Comparison of ENCODE assay signal across 16 cellular contexts in genomic region chr2:222912776-222913175, GRCh38. TPM values are rescaled to one million over a fixed set of nuclear protein-coding genes. Genes with fewer than 3 reads are reported as not detected.
DNase-seq lines count a peak whose midpoint lies in the region; ATAC-seq and TF ChIP-seq lines count a peak whose summit lies in the region.
"Had no signal": no experiment of that assay in that cellular context is flagged by ENCODE, and none has a peak within 500 bp of the region (broad histone marks: within the 10 kb centered on the region; RNA-seq: fewer than 3 reads in every experiment).

No MANE protein-coding gene starts in this region.

- no peak for ATAC-seq in stimulated activated naive CD8-positive, alpha-beta T cell treated with anti-CD3 and anti-CD28 coated beads, Interleukin-15, amount 100 ng/mL, for 72 hours
- ATAC-seq in stimulated activated naive CD8-positive, alpha-beta T cell treated with anti-CD3 and anti-CD28 coated beads, Interleukin-15, Interleukin-2, amounts not matched to agents 100 U/mL and 50 U/mL, for 24 hours: no peak

- peak overlapping the region; percentile 11 for H3K27ac ChIP-seq in KOPT-K1 (ENCODE audit: low read depth, low read length, poor library complexity, severe bottlenecking)
- peak overlapping the region; percentile 0 for H3K27ac ChIP-seq in thymus (ENCODE audit: low read depth)
- H3K27ac ChIP-seq: tibial nerve had no signal

- peaks cover 19% of the 10 kb centered on the region for H3K4me1 ChIP-seq in thymus (ENCODE audit: control insufficient read depth, insufficient read depth, low read length)

- H3K36me3 Mint-ChIP-seq in glutamatergic neuron (ENCODE audit: unreplicated experiment): no peaks in the 10 kb centered on the region

- no peaks in the 10 kb centered on the region for H3K27me3 ChIP-seq in thymus (ENCODE audit: control insufficient read depth, insufficient read depth)
- H3K27me3 ChIP-seq: esophagus muscularis mucosa, heart left ventricle, tibial nerve had no signal

- H3K9me3 Mint-ChIP-seq in stimulated activated naive CD8-positive, alpha-beta T cell treated with anti-CD3 and anti-CD28 coated beads, Interleukin-15, amount 100 ng/mL, for 72 hours: no peaks in the 10 kb centered on the region
- H3K9me3 Mint-ChIP-seq in glutamatergic neuron (ENCODE audit: unreplicated experiment): peaks cover 1% of the 10 kb centered on the region
- H3K9me3 Mint-ChIP-seq: activated T-helper 1 cell treated with anti-CD3 and anti-CD28 coated beads, Interleukin-12 subunit alpha, Interleukin-12 subunit beta, Interleukin-2, Interleukin-4 antibody, amounts not matched to agents 30 ng/mL and 10 ng/mL and 1 ng/mL, durations not matched to agents 14 hours and 24 hours and 36 hours had no signal

- peaks cover 27% of the 10 kb centered on the region for H3K4me1 Mint-ChIP-seq in stimulated activated naive CD8-positive, alpha-beta T cell treated with anti-CD3 and anti-CD28 coated beads, Interleukin-15, amount 100 ng/mL, for 72 hours
- H3K4me1 Mint-ChIP-seq in glutamatergic neuron (ENCODE audit: low read depth, unreplicated experiment): peaks cover 12% of the 10 kb centered on the region

- no peak overlapping the region for H3K4me3 ChIP-seq in thymus (ENCODE audit: low read length)
- H3K4me3 ChIP-seq: esophagus muscularis mucosa, heart left ventricle, mucosa of descending colon, tibial nerve had no signal

- H3K27ac Mint-ChIP-seq in stimulated activated naive CD8-positive, alpha-beta T cell treated with anti-CD3 and anti-CD28 coated beads, Interleukin-15, amount 100 ng/mL, for 72 hours: peak overlapping the region; percentile 42 to 92
- H3K27ac Mint-ChIP-seq in glutamatergic neuron (ENCODE audit: unreplicated experiment): peak overlapping the region; percentile 29

- H3K36me3 ChIP-seq in KOPT-K1 (ENCODE audit: insufficient read depth, low read length) (peaks cover 46% of the 10 kb centered on the region), thymus (ENCODE audit: control insufficient read depth, insufficient read depth) (no peaks in the 10 kb centered on the region)

- H3K9me3 ChIP-seq in KOPT-K1 (ENCODE audit: insufficient read depth, low read length, poor library complexity, severe bottlenecking) (no peaks in the 10 kb centered on the region), thymus (ENCODE audit: control insufficient read depth) (no peaks in the 10 kb centered on the region)
- H3K9me3 ChIP-seq: esophagus muscularis mucosa, heart left ventricle, mucosa of descending colon, tibial nerve had no signal

- WGBS in thymus: 83% methylated on average over 3 of the region's 3 CpGs

- no peaks in the 10 kb centered on the region for H3K27me3 Mint-ChIP-seq in stimulated activated naive CD8-positive, alpha-beta T cell treated with anti-CD3 and anti-CD28 coated beads, Interleukin-15, amount 100 ng/mL, for 72 hours
- H3K27me3 Mint-ChIP-seq in glutamatergic neuron (ENCODE audit: unreplicated experiment): peaks cover 2% of the 10 kb centered on the region

- no peak for DNase-seq in stimulated activated naive CD8-positive, alpha-beta T cell treated with anti-CD3 and anti-CD28 coated beads, Interleukin-15, amount 100 ng/mL, for 72 hours
- no peak for DNase-seq in stimulated activated naive CD8-positive, alpha-beta T cell treated with anti-CD3 and anti-CD28 coated beads, Interleukin-15, Interleukin-2, amounts not matched to agents 100 U/mL and 50 U/mL, for 24 hours
- DNase-seq in glutamatergic neuron (no peak), anterior cingulate cortex (lab: John Stamatoyannopoulos, UW) (no peak), cerebellar nuclear complex (lab: John Stamatoyannopoulos, UW) (no peak), AG20443 (ENCODE audit: low spot score) (no peak)
- DNase-seq: ACHN; activated CD4-positive, alpha-beta T cell treated with anti-CD3 and anti-CD28 coated beads, Interleukin-2, amount 50 U/mL, for 48 hours; heart left ventricle; mucosa of descending colon; NCI-H1092 treated with DMSO at 0.1 percent for 48 hours had no signal

- TF ChIP-seq CTCF in glutamatergic neuron (IDR thresholded peaks at IDR 0.05; ENCODE audit: partially characterized antibody, unreplicated experiment): no peak

- H3K4me3 Mint-ChIP-seq in stimulated activated naive CD8-positive, alpha-beta T cell treated with anti-CD3 and anti-CD28 coated beads, Interleukin-15, amount 100 ng/mL, for 72 hours: no peak overlapping the region
- no peak overlapping the region for H3K4me3 Mint-ChIP-seq in glutamatergic neuron (ENCODE audit: unreplicated experiment)
- H3K4me3 Mint-ChIP-seq: activated T-helper 1 cell treated with anti-CD3 and anti-CD28 coated beads, Interleukin-12 subunit alpha, Interleukin-12 subunit beta, Interleukin-2, Interleukin-4 antibody, amounts not matched to agents 30 ng/mL and 10 ng/mL and 1 ng/mL, durations not matched to agents 14 hours and 24 hours and 36 hours had no signal

RNA-seq across cellular contexts. Expression of gene ACSL3, which starts 51.9 kb away (rescaled TPM):
- total RNA-seq in glutamatergic neuron (ENCODE audit: unreplicated experiment): 87.0 TPM
- 32.9 TPM for polyA plus RNA-seq in thymus
